2 cellular contexts compared by ENCODE assay signal in the genomic region with DNA sequence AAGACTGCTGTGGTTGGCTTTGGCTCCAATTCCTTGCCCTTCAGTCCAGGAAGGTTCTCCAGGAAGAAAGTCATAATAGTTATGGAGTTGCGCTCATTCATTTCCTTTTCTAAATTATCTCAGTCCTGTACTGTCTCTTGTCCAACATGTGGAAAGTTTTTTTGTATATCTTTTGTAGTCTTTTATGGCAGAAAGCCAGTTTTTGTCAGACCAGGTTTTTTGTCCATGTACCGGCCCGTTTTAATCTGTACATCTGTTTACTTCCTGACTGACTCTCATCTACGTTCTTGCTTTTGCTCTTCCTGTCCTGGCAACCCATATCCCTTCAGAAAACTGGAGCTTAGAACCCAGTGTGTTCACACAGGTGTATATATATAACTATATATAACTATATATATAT.
TF ChIP-seq lines count a peak whose summit lies in the region.

No MANE protein-coding gene starts in this region.

TF ChIP-seq in K562, 482 proteins besides CTCF, POLR2A, EP300 and RAD21:
- peak; percentile 28; the same call in 1 of the 2 replicates for TF ChIP-seq GABPA (tag; conservative IDR thresholded peaks at IDR 0.05; ENCODE audit: low read depth)
TF ChIP-seq in K562: peak in this region for 1; not testable (repeated sequence) for 481.

TF ChIP-seq in endothelial cell of umbilical vein, 7 proteins besides CTCF, POLR2A, EP300 and RAD21:
- peak; percentile 30 for TF ChIP-seq GATA2 (IDR thresholded peaks at IDR 0.05; ENCODE audit: insufficient read depth, insufficient read length, low read depth, low read length)
